Comparison of ENCODE assay signal across 8 cellular contexts in the genomic region with DNA sequence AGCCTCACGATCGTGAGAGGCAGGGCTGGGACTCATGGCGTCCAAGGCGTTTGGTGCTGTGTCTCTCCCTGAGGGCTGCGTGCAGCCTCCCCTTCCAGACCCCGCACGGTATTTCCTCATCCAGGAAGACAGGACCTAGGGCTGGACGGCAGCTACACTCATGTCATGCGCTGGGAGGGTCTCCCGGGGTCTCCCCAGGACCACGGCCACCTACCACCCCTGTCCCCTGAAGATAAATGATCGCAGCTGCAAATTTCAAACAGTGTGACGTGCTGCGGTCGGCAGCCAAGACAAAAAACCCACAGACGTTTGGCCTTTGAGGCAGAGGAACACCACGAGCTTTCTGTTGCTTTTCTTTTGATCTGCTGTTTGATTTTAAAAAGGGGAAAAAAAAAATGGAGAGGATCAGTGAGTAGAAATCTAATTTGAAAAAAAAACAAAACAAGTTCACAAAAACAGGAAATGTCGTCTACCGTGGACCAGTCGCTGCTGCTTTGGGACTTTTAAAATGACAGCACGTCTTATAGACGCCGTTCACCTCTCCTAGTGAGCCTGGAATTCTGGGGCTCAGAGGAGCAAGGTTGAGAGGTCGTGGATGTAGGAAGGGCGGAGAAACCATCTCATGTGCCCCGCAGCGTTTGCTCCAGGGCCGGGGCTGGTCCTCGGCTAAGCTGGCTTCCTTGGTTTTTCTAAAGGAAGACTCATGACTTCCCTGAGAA.
A peak's percentile ranks its signal among the peaks of the same experiment; 100 is the strongest.
DNase-seq lines count a peak whose midpoint lies in the region; ATAC-seq and TF ChIP-seq lines count a peak whose summit lies in the region.

No MANE protein-coding gene starts in this region.

- H3K4me3 Mint-ChIP-seq in osteocyte (ENCODE audit: unreplicated experiment) (peak overlapping the region; percentile 50), Caco-2 (ENCODE audit: unreplicated experiment) (no peak overlapping the region)

- H3K9me3 Mint-ChIP-seq in osteocyte (ENCODE audit: unreplicated experiment), result no peaks in the 10 kb centered on the region
- no peaks in the 10 kb centered on the region for H3K9me3 Mint-ChIP-seq in Caco-2 (ENCODE audit: unreplicated experiment)

- H3K79me2 ChIP-seq in GM23248 (ENCODE audit: insufficient read depth), result no peaks in the 10 kb centered on the region

- H3K4me2 ChIP-seq in GM23248 (ENCODE audit: unreplicated experiment), result peak overlapping the region; percentile 63

- peak; percentile 59 for DNase-seq in GM23248
- DNase-seq in activated CD4-positive, alpha-beta T cell treated with anti-CD3 and anti-CD28 coated beads for 48 hours, result peak; percentile 63
- DNase-seq in effector CD8-positive, alpha-beta T cell (lab: John Stamatoyannopoulos, UW), result peak; percentile 50
- DNase-seq in osteocyte (ENCODE audit: extremely low spot score, unreplicated experiment), result no peak
- DNase-seq in upper lobe of left lung, result no peak
- no peak for DNase-seq in NCI-H446 treated with DMSO at 0.1 percent for 48 hours (lab: John Stamatoyannopoulos, UW)
- no peak for DNase-seq in NCI-H69 (lab: John Stamatoyannopoulos, UW)
- no peak for DNase-seq in Caco-2

- H3K36me3 ChIP-seq in GM23248 (ENCODE audit: low read depth) (no peaks in the 10 kb centered on the region), upper lobe of left lung (no peaks in the 10 kb centered on the region), Caco-2 (ENCODE audit: control insufficient read depth, insufficient read depth, low read length) (no peaks in the 10 kb centered on the region)

- H3F3A ChIP-seq in GM23248 (ENCODE audit: insufficient read depth), result no peaks in the 10 kb centered on the region

- H3K27ac ChIP-seq in GM23248, result no peak overlapping the region
- H3K27ac ChIP-seq in upper lobe of left lung, result peak overlapping the region; percentile 72 to 84 (median 84)

- H3K27me3 Mint-ChIP-seq in osteocyte (ENCODE audit: unreplicated experiment), result no peaks in the 10 kb centered on the region
- H3K27me3 Mint-ChIP-seq in Caco-2 (ENCODE audit: insufficient read depth, unreplicated experiment), result no peaks in the 10 kb centered on the region

- H2AFZ ChIP-seq in GM23248, result peak overlapping the region; percentile 85

- H3K36me3 Mint-ChIP-seq in osteocyte (ENCODE audit: unreplicated experiment) (no peaks in the 10 kb centered on the region), Caco-2 (ENCODE audit: insufficient read depth, unreplicated experiment) (no peaks in the 10 kb centered on the region)

- TF ChIP-seq POLR2A in upper lobe of left lung (IDR thresholded peaks at IDR 0.05), result no peak

- 10 to 14% methylated on average over 29 of the region's 29 CpGs for WGBS in GM23248 (ENCODE audit: low coverage in 1 of 2, low lambda C conversion rate in 2 of 2, missing lambda C conversion rate in 2 of 2), 2 experiments
- WGBS in upper lobe of left lung, 2 donors, result 29 to 37% methylated on average over 19 to 29 of the region's 29 CpGs

- H3K4me1 Mint-ChIP-seq in osteocyte (ENCODE audit: unreplicated experiment) (peaks cover 39% of the 10 kb centered on the region), Caco-2 (ENCODE audit: low read depth, unreplicated experiment) (no peaks in the 10 kb centered on the region)

- TF ChIP-seq EP300 in upper lobe of left lung (IDR thresholded peaks at IDR 0.05), result no peak

- intact Hi-C loops in Caco-2 (cut with micrococcal nuclease; ENCODE audit: unreplicated experiment), result no loop called here

- no peaks in the 10 kb centered on the region for H4K20me1 ChIP-seq in GM23248 (ENCODE audit: insufficient read depth)

- no TSS peak for BruUV-seq in Caco-2 (replicated peaks; lab: Mats Ljungman, UMichigan)

- H3K9me2 ChIP-seq in GM23248 (ENCODE audit: insufficient read depth), result no peaks in the 10 kb centered on the region

- in situ Hi-C loops in GM23248 (cut with MboI), result no loop called here

- H3K9me3 ChIP-seq in GM23248 (ENCODE audit: low read depth) (no peaks in the 10 kb centered on the region), upper lobe of left lung (no peaks in the 10 kb centered on the region), Caco-2 (no peaks in the 10 kb centered on the region)

- H3K4me3 ChIP-seq in GM23248 (peak overlapping the region; percentile 53), upper lobe of left lung (peak overlapping the region in 3 of 4 donors; percentile 26 to 40 (median 37)), Caco-2 (ENCODE audit: low read depth, low read length) (no peak overlapping the region)

- H3K27me3 ChIP-seq in GM23248 (replicated peaks; ENCODE audit: insufficient read depth), result no peaks in the 10 kb centered on the region
- no peaks in the 10 kb centered on the region for H3K27me3 ChIP-seq in upper lobe of left lung
- no peaks in the 10 kb centered on the region; the same call in 1 of the 2 replicates for H3K27me3 ChIP-seq in Caco-2 (replicated peaks; ENCODE audit: control insufficient read depth, insufficient read depth, low read length)

- POLR2A ChIA-PET in Caco-2 (lab: Charles Lee), result no interaction called here

- ATAC-seq in upper lobe of left lung (ENCODE audit: low FRiP score in 2 of 2), result peak; percentile 63 to 66

- H3K4me1 ChIP-seq in GM23248 (ENCODE audit: insufficient read depth) (peaks cover 9% of the 10 kb centered on the region), upper lobe of left lung (peaks cover 14 to 39% (median 26%) of the 10 kb centered on the region in 4 donors), Caco-2 (no peaks in the 10 kb centered on the region)

- peak overlapping the region; percentile 72 for H3K9ac ChIP-seq in GM23248

- CTCF ChIA-PET in Caco-2 (lab: Charles Lee), result no interaction called here

- peak overlapping the region; percentile 78 for H3K27ac Mint-ChIP-seq in osteocyte (ENCODE audit: unreplicated experiment)
- H3K27ac Mint-ChIP-seq in Caco-2 (ENCODE audit: unreplicated experiment), result no peak overlapping the region

- no peak for TF ChIP-seq CTCF in osteocyte (IDR thresholded peaks at IDR 0.05)
- no peak for TF ChIP-seq CTCF in upper lobe of left lung (IDR thresholded peaks at IDR 0.05)
- TF ChIP-seq CTCF in Caco-2 (IDR thresholded peaks at IDR 0.05; ENCODE audit: insufficient read depth in 1 of 2, low read depth in 1 of 2, low read length in 1 of 2, severe bottlenecking in 1 of 2, unreplicated experiment in 1 of 2), result no peak

Comparison
In these comparisons a context has a peak if more than half of its experiments do, and no peak if none do; other contexts are left out.
1. DNase-seq: peak in GM23248 (single experiment), activated CD4-positive, alpha-beta T cell treated with anti-CD3 and anti-CD28 coated beads for 48 hours (single experiment) and effector CD8-positive, alpha-beta T cell (single experiment); none in osteocyte (single experiment), upper lobe of left lung (0 of 2), NCI-H446 treated with DMSO at 0.1 percent for 48 hours (single experiment), NCI-H69 (single experiment) and Caco-2 (0 of 2).